ENCODE assay signal across 20 cellular contexts in genomic region chr9:9730174-9730573, GRCh38.
"Had no signal": no experiment of that assay in that cellular context is flagged by ENCODE, and none has a peak within 500 bp of the region (broad histone marks: within the 10 kb centered on the region; RNA-seq: fewer than 3 reads in every experiment).

No MANE protein-coding gene starts in this region.

- FAIRE-seq: kidney had no signal

- H3K4me1 Mint-ChIP-seq: activated naive CD8-positive, alpha-beta T cell treated with anti-CD3 and anti-CD28 coated beads for 36 hours; memory B cell; natural killer cell; stimulated activated effector memory CD8-positive, alpha-beta T cell treated with anti-CD3 and anti-CD28 coated beads, Interleukin-12 subunit alpha, Interleukin-12 subunit beta, amount 100 ng/mL, for 72 hours had no signal

- ATAC-seq: activated CD8-positive, alpha-beta T cell treated with anti-CD3 and anti-CD28 coated beads, Interleukin-2, amount 10 ng/mL, durations not matched to agents 7 days and 5 days; body of pancreas; left lung; mucosa of descending colon; natural killer cell; stimulated activated effector memory CD8-positive, alpha-beta T cell treated with anti-CD3 and anti-CD28 coated beads, Interleukin-12 subunit alpha, Interleukin-12 subunit beta, amount 100 ng/mL, for 72 hours had no signal

- H3K27me3 Mint-ChIP-seq: activated naive CD8-positive, alpha-beta T cell treated with anti-CD3 and anti-CD28 coated beads for 36 hours; memory B cell had no signal

- H3K27ac Mint-ChIP-seq: activated CD8-positive, alpha-beta T cell treated with anti-CD3 and anti-CD28 coated beads, Interleukin-2, amount 10 ng/mL, durations not matched to agents 7 days and 5 days; activated naive CD8-positive, alpha-beta T cell treated with anti-CD3 and anti-CD28 coated beads for 36 hours; memory B cell; natural killer cell; stimulated activated effector memory CD8-positive, alpha-beta T cell treated with anti-CD3 and anti-CD28 coated beads, Interleukin-12 subunit alpha, Interleukin-12 subunit beta, amount 100 ng/mL, for 72 hours had no signal

- DNase-seq: activated CD4-positive, alpha-beta T cell treated with anti-CD3 and anti-CD28 coated beads for 48 hours; activated CD8-positive, alpha-beta memory T cell treated with anti-CD3 and anti-CD28 coated beads, Interleukin-2, amount 50 U/mL, for 4 hours; activated CD8-positive, alpha-beta T cell treated with anti-CD3 and anti-CD28 coated beads, Interleukin-2, amount 10 ng/mL, durations not matched to agents 7 days and 5 days; activated gamma-delta T cell treated with Interleukin-2 at 50 U/mL for 16 hours; activated naive CD8-positive, alpha-beta T cell treated with anti-CD3 and anti-CD28 coated beads for 36 hours; amygdala; body of pancreas; central memory CD4-positive, alpha-beta T cell; cortex of kidney; effector CD4-positive, alpha-beta T cell; hippocampal formation; kidney; left lung; mucosa of descending colon; natural killer cell; retina; stimulated activated CD4-positive, alpha-beta T cell treated with anti-CD3 and anti-CD28 coated beads, Interleukin-12 subunit alpha, Interleukin-12 subunit beta, amount 100 ng/mL, for 4 hours; stimulated activated CD4-positive, alpha-beta T cell treated with anti-CD3 and anti-CD28 coated beads, Interleukin-2, amount 100 ng/mL, for 24 hours had no signal

- H3K4me3 Mint-ChIP-seq: activated CD8-positive, alpha-beta T cell treated with anti-CD3 and anti-CD28 coated beads, Interleukin-2, amount 10 ng/mL, durations not matched to agents 7 days and 5 days; activated naive CD8-positive, alpha-beta T cell treated with anti-CD3 and anti-CD28 coated beads for 36 hours; memory B cell; natural killer cell; stimulated activated effector memory CD8-positive, alpha-beta T cell treated with anti-CD3 and anti-CD28 coated beads, Interleukin-12 subunit alpha, Interleukin-12 subunit beta, amount 100 ng/mL, for 72 hours had no signal

- H3K36me3 Mint-ChIP-seq: activated naive CD8-positive, alpha-beta T cell treated with anti-CD3 and anti-CD28 coated beads for 36 hours; memory B cell; natural killer cell; stimulated activated effector memory CD8-positive, alpha-beta T cell treated with anti-CD3 and anti-CD28 coated beads, Interleukin-12 subunit alpha, Interleukin-12 subunit beta, amount 100 ng/mL, for 72 hours had no signal

- H3K9me3 Mint-ChIP-seq: activated naive CD8-positive, alpha-beta T cell treated with anti-CD3 and anti-CD28 coated beads for 36 hours; memory B cell had no signal
